ENCODE assay signal across 9 cellular contexts in the genomic region with DNA sequence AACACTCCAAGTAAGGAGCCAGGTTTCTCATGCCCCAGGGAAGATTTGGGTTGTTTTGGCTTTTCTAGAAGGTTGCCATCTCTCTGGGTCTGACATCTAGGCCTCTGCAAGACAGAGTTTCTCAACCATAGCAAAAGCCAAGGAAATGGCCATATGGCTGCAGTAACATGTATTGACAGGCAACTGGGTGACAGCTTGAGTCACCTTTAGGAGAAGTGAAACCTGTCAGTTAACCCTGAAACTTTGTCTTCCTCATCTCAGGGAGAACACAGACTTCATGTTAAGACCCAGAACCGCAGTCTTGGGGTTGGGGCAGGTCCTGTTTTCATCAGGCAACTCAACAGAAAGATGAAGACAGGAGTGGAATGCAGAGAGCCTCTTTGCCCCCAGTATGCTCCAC. TPM values are rescaled to one million over a fixed set of nuclear protein-coding genes. Genes with fewer than 3 reads are reported as not detected.
DNase-seq lines count a peak whose midpoint lies in the region; ATAC-seq and TF ChIP-seq lines count a peak whose summit lies in the region.
"Had no signal": no experiment of that assay in that cellular context is flagged by ENCODE, and none has a peak within 500 bp of the region (broad histone marks: within the 10 kb centered on the region; RNA-seq: fewer than 3 reads in every experiment).

No MANE protein-coding gene starts in this region.

- ATAC-seq in HG02870 (IDR thresholded peaks at IDR 0.05; ENCODE audit: unreplicated experiment) = peak; percentile 94
- ATAC-seq: T-cell had no signal

- peak; percentile 30 for DNase-seq in GM19238 (ENCODE audit: insufficient read length, low spot score)
- DNase-seq in NOMO-1 treated with dmso at 0.1 percent for 144 hours (lab: John Stamatoyannopoulos, UW; ENCODE audit: unreplicated experiment) = peak; percentile 78
- DNase-seq in spleen = no peak
- DNase-seq in NCI-H446 treated with DMSO at 0.1 percent for 48 hours (lab: John Stamatoyannopoulos, UW) = no peak
- no peak for DNase-seq in mucosa of gallbladder (ENCODE audit: low spot score)
- DNase-seq in epidermal melanocyte (ENCODE audit: insufficient read length, low spot score) = no peak

- peak overlapping the region in 1 of 8 donors; percentile 12 for H3K4me3 ChIP-seq in spleen
- H3K4me3 ChIP-seq: lung had no signal

- H3K27me3 ChIP-seq in spleen (replicated peaks in 1 of 7) = no peaks in the 10 kb centered on the region

- TF ChIP-seq CTCF in spleen (IDR thresholded peaks at IDR 0.05 in 8 of 11, conservative IDR thresholded peaks at IDR 0.05 in 3 of 11) = no peak

- no peak for TF ChIP-seq POLR2A in spleen (IDR thresholded peaks at IDR 0.05)

- intact Hi-C loops in spleen (cut with DNase I; ENCODE audit: low total_unique reads) = no loop called here

- H3K9me3 ChIP-seq in spleen = peaks cover 0 to 29% (median 21%) of the 10 kb centered on the region in 8 donors

- WGBS in spleen, 5 donors = 35 to 69% (median 40%) methylated on average over 1 of the region's 1 CpG

- H3K4me1 ChIP-seq in spleen = peaks cover 0 to 41% (median 23%) of the 10 kb centered on the region in 6 donors

- H3K36me3 ChIP-seq in spleen = no peaks in the 10 kb centered on the region

- peak overlapping the region in 6 of 8 donors; percentile 39 to 79 (median 68) for H3K27ac ChIP-seq in spleen

RNA-seq across cellular contexts. Expression of a gene that starts 46.0 kb away (rescaled TPM):
- total RNA-seq in spleen (10 to 100 TPM; 26.8 to 83.2 (median 36.3) TPM), mucosa of gallbladder (41.9 TPM)
- 1 to 10 TPM; 3.1 to 8.3 (median 5.5) TPM for polyA plus RNA-seq in spleen

Comparison
In these comparisons a context has a peak if more than half of its experiments do, and no peak if none do; other contexts are left out.
1. DNase-seq: peak in GM19238 (single experiment) and NOMO-1 treated with dmso at 0.1 percent for 144 hours (single experiment); none in spleen (single experiment), NCI-H446 treated with DMSO at 0.1 percent for 48 hours (single experiment), mucosa of gallbladder (single experiment) and epidermal melanocyte (single experiment).